In the genomic region with DNA sequence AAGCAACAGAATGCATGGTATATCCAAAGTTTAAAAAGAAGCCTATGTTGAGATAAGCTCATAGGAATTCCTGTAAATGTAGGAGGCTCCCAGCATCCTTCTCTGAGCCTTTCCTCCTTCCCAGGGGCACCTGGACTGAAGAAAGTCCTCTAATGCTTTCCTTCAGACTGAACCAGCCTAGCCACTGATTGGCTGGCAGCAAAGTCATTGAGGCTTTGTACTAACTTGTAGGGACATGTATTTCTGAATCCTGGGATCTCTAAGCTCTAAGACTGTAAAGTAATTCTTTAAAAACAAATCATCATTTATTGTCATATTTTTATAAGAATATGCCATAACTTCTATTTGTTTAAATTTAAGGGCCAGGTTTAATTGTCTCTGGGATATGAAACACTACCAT, we compare ENCODE assay signal across 29 cellular contexts.
"Had no signal": no experiment of that assay in that cellular context is flagged by ENCODE, and none has a peak within 500 bp of the region (broad histone marks: within the 10 kb centered on the region; RNA-seq: fewer than 3 reads in every experiment).

No MANE protein-coding gene starts in this region.

- H3K27ac ChIP-seq: hepatocyte, left lung, lower lobe of right lung, pancreas, prostate gland, skin epidermis, suprapubic skin, thoracic aorta, tibial nerve, uterus had no signal

- H3K4me3 Mint-ChIP-seq: mesothelial cell of epicardium; naive B cell; natural killer cell treated with Interleukin-12 subunit alpha and Interleukin-12 subunit beta and Interleukin-15 and Interleukin-18, amount 100 ng/mL, for 72 hours; stimulated activated effector memory CD8-positive, alpha-beta T cell treated with anti-CD3 and anti-CD28 coated beads, Interleukin-12 subunit alpha, Interleukin-12 subunit beta, amount 100 ng/mL, for 72 hours; stimulated activated naive CD8-positive, alpha-beta T cell treated with anti-CD3 and anti-CD28 coated beads, Interleukin-15, Interleukin-2, amounts not matched to agents 100 ng/mL and 50 ng/mL, for 24 hours; type B pancreatic cell had no signal

- H3K27me3 ChIP-seq: hepatocyte, left lung, pancreas, suprapubic skin, tibial nerve, uterus had no signal

- H3K27ac Mint-ChIP-seq: mesothelial cell of epicardium; natural killer cell treated with Interleukin-12 subunit alpha and Interleukin-12 subunit beta and Interleukin-15 and Interleukin-18, amount 100 ng/mL, for 72 hours; stimulated activated effector memory CD8-positive, alpha-beta T cell treated with anti-CD3 and anti-CD28 coated beads, Interleukin-12 subunit alpha, Interleukin-12 subunit beta, amount 100 ng/mL, for 72 hours; stimulated activated naive CD8-positive, alpha-beta T cell treated with anti-CD3 and anti-CD28 coated beads, Interleukin-15, Interleukin-2, amounts not matched to agents 100 ng/mL and 50 ng/mL, for 24 hours; type B pancreatic cell had no signal

- H3K4me1 Mint-ChIP-seq: mesothelial cell of epicardium; naive B cell; stimulated activated effector memory CD8-positive, alpha-beta T cell treated with anti-CD3 and anti-CD28 coated beads, Interleukin-12 subunit alpha, Interleukin-12 subunit beta, amount 100 ng/mL, for 72 hours had no signal

- H3K27me3 Mint-ChIP-seq: naive B cell; stimulated activated naive CD8-positive, alpha-beta T cell treated with anti-CD3 and anti-CD28 coated beads, Interleukin-15, Interleukin-2, amounts not matched to agents 100 ng/mL and 50 ng/mL, for 24 hours; type B pancreatic cell had no signal

- H3K36me3 ChIP-seq: left lung, lower lobe of right lung, pancreas, prostate gland, suprapubic skin, thoracic aorta, tibial nerve, uterus had no signal

- H3K9me3 Mint-ChIP-seq: stimulated activated naive CD8-positive, alpha-beta T cell treated with anti-CD3 and anti-CD28 coated beads, Interleukin-15, Interleukin-2, amounts not matched to agents 100 ng/mL and 50 ng/mL, for 24 hours; type B pancreatic cell had no signal

- H3K4me1 ChIP-seq: left lung, lower lobe of right lung, pancreas, prostate gland, suprapubic skin, tibial nerve, uterus had no signal

- ATAC-seq: left colon; left lung; lower lobe of right lung; natural killer cell treated with Interleukin-12 subunit alpha and Interleukin-12 subunit beta and Interleukin-15 and Interleukin-18, amount 100 ng/mL, for 72 hours; pancreas; right cardiac atrium; sciatic nerve; stimulated activated effector memory CD8-positive, alpha-beta T cell treated with anti-CD3 and anti-CD28 coated beads, Interleukin-12 subunit alpha, Interleukin-12 subunit beta, amount 100 ng/mL, for 72 hours had no signal

- H3K4me3 ChIP-seq: hepatocyte, left lung, lower lobe of right lung, pancreas, prostate gland, skin epidermis, suprapubic skin, thoracic aorta, tibial nerve, uterus had no signal

- H3K36me3 Mint-ChIP-seq: mesothelial cell of epicardium; stimulated activated effector memory CD8-positive, alpha-beta T cell treated with anti-CD3 and anti-CD28 coated beads, Interleukin-12 subunit alpha, Interleukin-12 subunit beta, amount 100 ng/mL, for 72 hours; type B pancreatic cell had no signal

- DNase-seq: islet precursor cell; left colon; left lung; lower lobe of right lung; mesendoderm; naive B cell; nucleus accumbens; pancreas; posterior cingulate gyrus; retina; right cardiac atrium; stimulated activated CD4-positive, alpha-beta T cell treated with anti-CD3 and anti-CD28 coated beads, Interleukin-12 subunit alpha, Interleukin-12 subunit beta, amount 100 ng/mL, for 4 hours; stimulated activated CD4-positive, alpha-beta T cell treated with anti-CD3 and anti-CD28 coated beads, Interleukin-15, amount 100 ng/mL, for 24 hours; stimulated activated CD4-positive, alpha-beta T cell treated with anti-CD3 and anti-CD28 coated beads, Interleukin-2, amount 100 ng/mL, for 24 hours; stimulated activated CD4-positive, alpha-beta T cell treated with anti-CD3 and anti-CD28 coated beads, Interleukin-4, amount 100 ng/mL, for 1 hour; stimulated activated naive CD4-positive, alpha-beta T cell; uterus had no signal

- H3K9me3 ChIP-seq: left lung, lower lobe of right lung, pancreas, prostate gland, suprapubic skin, thoracic aorta, uterus had no signal
